9 cellular contexts compared by ENCODE assay signal in the genomic region with DNA sequence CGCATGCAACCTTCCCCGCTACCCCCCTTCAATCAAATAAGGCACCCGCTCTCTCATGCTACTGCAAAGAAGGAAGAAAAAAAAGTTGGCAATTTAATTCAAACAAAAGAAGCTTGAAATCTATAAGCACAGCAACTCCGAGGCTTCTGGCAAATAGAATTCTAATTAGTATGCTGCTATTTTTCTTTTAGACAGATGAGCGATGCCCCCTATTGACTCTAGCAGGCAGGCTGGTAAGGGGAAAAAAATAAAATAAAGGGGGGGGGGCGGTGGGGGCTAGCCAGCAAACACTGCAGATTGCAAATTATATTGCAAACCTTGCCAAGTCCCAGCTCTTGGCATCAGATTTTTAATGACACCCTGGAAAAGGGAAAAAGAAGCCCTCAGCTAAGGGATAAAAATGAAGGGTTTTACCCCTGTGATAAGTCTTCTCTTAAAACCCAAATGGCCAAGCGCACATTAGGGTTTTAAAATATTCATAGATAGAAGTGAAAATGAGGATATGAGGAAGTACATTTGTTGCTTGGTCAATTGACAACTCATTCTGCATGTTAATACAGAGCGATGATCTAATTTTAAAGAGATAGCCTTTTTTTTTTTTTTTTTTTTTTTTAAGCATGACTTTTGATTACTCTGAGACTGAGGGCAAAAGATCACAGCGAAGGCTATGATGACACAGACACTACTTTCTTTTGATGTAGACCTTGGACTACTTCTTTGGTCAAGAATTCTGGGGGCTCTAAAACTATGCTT.
DNase-seq lines count a peak whose midpoint lies in the region; TF ChIP-seq lines count a peak whose summit lies in the region.
"Had no signal": no experiment of that assay in that cellular context is flagged by ENCODE, and none has a peak within 500 bp of the region (broad histone marks: within the 10 kb centered on the region; RNA-seq: fewer than 3 reads in every experiment).

No MANE protein-coding gene starts in this region.

- intact Hi-C loops in activated T-helper 1 cell treated with anti-CD3 and anti-CD28 coated beads, Interleukin-12 subunit alpha, Interleukin-12 subunit beta, Interleukin-2, Interleukin-4 antibody, amounts not matched to agents 30 ng/mL and 10 ng/mL and 1 ng/mL, durations not matched to agents 14 hours and 24 hours and 36 hours (cut with micrococcal nuclease) = loop anchor here (5.0 to 10.0 kb wide), 2 partner anchors 151 to 229 kb away; no protein-coding TSS in a partner anchor
- intact Hi-C loops in activated CD4-positive, alpha-beta T cell treated with anti-CD3 and anti-CD28 coated beads, Interleukin-2, amount 10 ng/mL, durations not matched to agents 24 days and 14 days (cut with micrococcal nuclease) = no loop called here

- H3K27ac Mint-ChIP-seq in nephron = peak overlapping the region in 1 of 3 experiments; percentile 23
- no peak overlapping the region for H3K27ac Mint-ChIP-seq in CD8-positive, alpha-beta memory T cell
- no peak overlapping the region for H3K27ac Mint-ChIP-seq in activated T-helper 1 cell treated with anti-CD3 and anti-CD28 coated beads, Interleukin-12 subunit alpha, Interleukin-12 subunit beta, Interleukin-2, Interleukin-4 antibody, amounts not matched to agents 30 ng/mL and 10 ng/mL and 1 ng/mL, durations not matched to agents 14 hours and 24 hours and 36 hours
- no peak overlapping the region for H3K27ac Mint-ChIP-seq in activated CD4-positive, alpha-beta T cell treated with anti-CD3 and anti-CD28 coated beads, Interleukin-2, amount 10 ng/mL, durations not matched to agents 24 days and 14 days

- H3K27me3 Mint-ChIP-seq in nephron (ENCODE audit: low read depth) = peaks cover 3% of the 10 kb centered on the region
- H3K27me3 Mint-ChIP-seq in CD8-positive, alpha-beta memory T cell = no peaks in the 10 kb centered on the region
- H3K27me3 Mint-ChIP-seq in activated T-helper 1 cell treated with anti-CD3 and anti-CD28 coated beads, Interleukin-12 subunit alpha, Interleukin-12 subunit beta, Interleukin-2, Interleukin-4 antibody, amounts not matched to agents 30 ng/mL and 10 ng/mL and 1 ng/mL, durations not matched to agents 14 hours and 24 hours and 36 hours (ENCODE audit: insufficient read depth) = no peaks in the 10 kb centered on the region
- H3K27me3 Mint-ChIP-seq in activated CD4-positive, alpha-beta T cell treated with anti-CD3 and anti-CD28 coated beads, Interleukin-2, amount 10 ng/mL, durations not matched to agents 24 days and 14 days = no peaks in the 10 kb centered on the region

- H3K4me3 Mint-ChIP-seq in nephron = no peak overlapping the region
- H3K4me3 Mint-ChIP-seq in CD8-positive, alpha-beta memory T cell = no peak overlapping the region
- no peak overlapping the region for H3K4me3 Mint-ChIP-seq in activated T-helper 1 cell treated with anti-CD3 and anti-CD28 coated beads, Interleukin-12 subunit alpha, Interleukin-12 subunit beta, Interleukin-2, Interleukin-4 antibody, amounts not matched to agents 30 ng/mL and 10 ng/mL and 1 ng/mL, durations not matched to agents 14 hours and 24 hours and 36 hours
- no peak overlapping the region for H3K4me3 Mint-ChIP-seq in activated CD4-positive, alpha-beta T cell treated with anti-CD3 and anti-CD28 coated beads, Interleukin-2, amount 10 ng/mL, durations not matched to agents 24 days and 14 days

- H3K36me3 ChIP-seq in brain microvascular endothelial cell (replicated peaks) = no peaks in the 10 kb centered on the region
- H3K36me3 ChIP-seq in CD8-positive, alpha-beta memory T cell (ENCODE audit: insufficient read depth, low read length) = no peaks in the 10 kb centered on the region

- H3K4me3 ChIP-seq in brain microvascular endothelial cell (ENCODE audit: low read depth, low read length) = no peak overlapping the region
- H3K4me3 ChIP-seq in CD8-positive, alpha-beta memory T cell (ENCODE audit: low read length) = no peak overlapping the region

- no peaks in the 10 kb centered on the region for H3K9me3 Mint-ChIP-seq in nephron
- H3K9me3 Mint-ChIP-seq in CD8-positive, alpha-beta memory T cell = peaks cover 0 to 5% (median 0%) of the 10 kb centered on the region in 5 donors
- H3K9me3 Mint-ChIP-seq in activated T-helper 1 cell treated with anti-CD3 and anti-CD28 coated beads, Interleukin-12 subunit alpha, Interleukin-12 subunit beta, Interleukin-2, Interleukin-4 antibody, amounts not matched to agents 30 ng/mL and 10 ng/mL and 1 ng/mL, durations not matched to agents 14 hours and 24 hours and 36 hours = no peaks in the 10 kb centered on the region
- H3K9me3 Mint-ChIP-seq in activated CD4-positive, alpha-beta T cell treated with anti-CD3 and anti-CD28 coated beads, Interleukin-2, amount 10 ng/mL, durations not matched to agents 24 days and 14 days = no peaks in the 10 kb centered on the region

- H3K36me3 Mint-ChIP-seq in nephron (ENCODE audit: low read depth) = no peaks in the 10 kb centered on the region
- no peaks in the 10 kb centered on the region for H3K36me3 Mint-ChIP-seq in CD8-positive, alpha-beta memory T cell
- no peaks in the 10 kb centered on the region for H3K36me3 Mint-ChIP-seq in activated T-helper 1 cell treated with anti-CD3 and anti-CD28 coated beads, Interleukin-12 subunit alpha, Interleukin-12 subunit beta, Interleukin-2, Interleukin-4 antibody, amounts not matched to agents 30 ng/mL and 10 ng/mL and 1 ng/mL, durations not matched to agents 14 hours and 24 hours and 36 hours (ENCODE audit: low read depth)
- H3K36me3 Mint-ChIP-seq in activated CD4-positive, alpha-beta T cell treated with anti-CD3 and anti-CD28 coated beads, Interleukin-2, amount 10 ng/mL, durations not matched to agents 24 days and 14 days (ENCODE audit: low read depth) = no peaks in the 10 kb centered on the region

- DNase-seq in EH (ENCODE audit: low read depth) (peak; percentile 22), NCI-H1105 treated with DMSO at 0.1 percent for 48 hours (lab: John Stamatoyannopoulos, UW) (peak; percentile 17), brain microvascular endothelial cell (no peak), NCI-H146 treated with DMSO at 0.1 percent for 48 hours (lab: John Stamatoyannopoulos, UW; ENCODE audit: unreplicated experiment) (no peak)
- DNase-seq in CD8-positive, alpha-beta memory T cell = no peak
- no peak for DNase-seq in activated T-helper 1 cell treated with anti-CD3 and anti-CD28 coated beads, Interleukin-12 subunit alpha, Interleukin-12 subunit beta, Interleukin-2, Interleukin-4 antibody, amounts not matched to agents 30 ng/mL and 10 ng/mL and 1 ng/mL, durations not matched to agents 14 hours and 24 hours and 36 hours (ENCODE audit: low spot score)
- DNase-seq in activated CD4-positive, alpha-beta T cell treated with anti-CD3 and anti-CD28 coated beads, Interleukin-2, amount 10 ng/mL, durations not matched to agents 24 days and 14 days = no peak
- DNase-seq: activated CD8-positive, alpha-beta memory T cell treated with anti-CD3 and anti-CD28 coated beads, Interleukin-2, amount 50 U/mL, for 4 hours had no signal

- in situ Hi-C loops in brain microvascular endothelial cell (cut with HindIII; ENCODE audit: low pct_ligation_motif_present, low sequenced_read_pairs) = no loop called here

- H3K27ac ChIP-seq in brain microvascular endothelial cell = no peak overlapping the region
- H3K27ac ChIP-seq in CD8-positive, alpha-beta memory T cell (ENCODE audit: low read depth, low read length) = no peak overlapping the region

- peaks cover 5% of the 10 kb centered on the region for H3K4me1 Mint-ChIP-seq in nephron
- no peaks in the 10 kb centered on the region for H3K4me1 Mint-ChIP-seq in CD8-positive, alpha-beta memory T cell
- no peaks in the 10 kb centered on the region for H3K4me1 Mint-ChIP-seq in activated T-helper 1 cell treated with anti-CD3 and anti-CD28 coated beads, Interleukin-12 subunit alpha, Interleukin-12 subunit beta, Interleukin-2, Interleukin-4 antibody, amounts not matched to agents 30 ng/mL and 10 ng/mL and 1 ng/mL, durations not matched to agents 14 hours and 24 hours and 36 hours (ENCODE audit: low read depth)
- H3K4me1 Mint-ChIP-seq in activated CD4-positive, alpha-beta T cell treated with anti-CD3 and anti-CD28 coated beads, Interleukin-2, amount 10 ng/mL, durations not matched to agents 24 days and 14 days = no peaks in the 10 kb centered on the region

- no peaks in the 10 kb centered on the region for H3K9me3 ChIP-seq in CD8-positive, alpha-beta memory T cell (ENCODE audit: low read length)

- POLR2A ChIA-PET in CD8-positive, alpha-beta memory T cell (lab: Charles Lee) = no interaction called here

- CTCF ChIA-PET in CD8-positive, alpha-beta memory T cell (lab: Charles Lee) = no interaction called here

- TF ChIP-seq CTCF in brain microvascular endothelial cell (IDR thresholded peaks at IDR 0.05; ENCODE audit: low read depth, low read length, missing control alignments) = peak; percentile 51
- TF ChIP-seq CTCF in nephron (IDR thresholded peaks at IDR 0.05; ENCODE audit: unreplicated experiment in 3 of 3) = peak; percentile 22 to 39 (median 29)

- H3K4me1 ChIP-seq in CD8-positive, alpha-beta memory T cell (ENCODE audit: insufficient read depth, low read length) = no peaks in the 10 kb centered on the region

- no peaks in the 10 kb centered on the region for H3K27me3 ChIP-seq in brain microvascular endothelial cell (replicated peaks)
- no peaks in the 10 kb centered on the region for H3K27me3 ChIP-seq in CD8-positive, alpha-beta memory T cell (ENCODE audit: insufficient read depth, low read length, poor library complexity, severe bottlenecking)

Comparison
In these comparisons a context has a peak if more than half of its experiments do, and no peak if none do; other contexts are left out.
1. DNase-seq: peak in EH (single experiment) and NCI-H1105 treated with DMSO at 0.1 percent for 48 hours (single experiment); none in brain microvascular endothelial cell (single experiment), CD8-positive, alpha-beta memory T cell (0 of 5), NCI-H146 treated with DMSO at 0.1 percent for 48 hours (single experiment), activated T-helper 1 cell treated with anti-CD3 and anti-CD28 coated beads, Interleukin-12 subunit alpha, Interleukin-12 subunit beta, Interleukin-2, Interleukin-4 antibody, amounts not matched to agents 30 ng/mL and 10 ng/mL and 1 ng/mL, durations not matched to agents 14 hours and 24 hours and 36 hours (single experiment) and activated CD4-positive, alpha-beta T cell treated with anti-CD3 and anti-CD28 coated beads, Interleukin-2, amount 10 ng/mL, durations not matched to agents 24 days and 14 days (single experiment).